ENCODE assay signal across 20 cellular contexts in genomic region chr4:10087152-10087791, GRCh38. TPM values are rescaled to one million over a fixed set of nuclear protein-coding genes. Genes with fewer than 3 reads are reported as not detected.
DNase-seq lines count a peak whose midpoint lies in the region; ATAC-seq and TF ChIP-seq lines count a peak whose summit lies in the region.
"Had no signal": no experiment of that assay in that cellular context is flagged by ENCODE, and none has a peak within 500 bp of the region (broad histone marks: within the 10 kb centered on the region; RNA-seq: fewer than 3 reads in every experiment).

No MANE protein-coding gene starts in this region.

- H3K4me3 Mint-ChIP-seq in activated T-cell treated with anti-CD3 and anti-CD28 coated beads, Interleukin-2, amount 50 U/mL, for 24 hours = no peak overlapping the region
- H3K4me3 Mint-ChIP-seq in central memory CD8-positive, alpha-beta T cell = no peak overlapping the region
- H3K4me3 Mint-ChIP-seq: stimulated activated memory B cell treated with anti-CD40 and anti-IgM and Interleukin-4, amounts not matched to agents 10 μg/mL and 1 μg/mL and 100 μg/mL, for 72 hours; type B pancreatic cell had no signal

- H3K27me3 ChIP-seq in right lobe of liver (no peaks in the 10 kb centered on the region), spleen (replicated peaks in 1 of 7) (peaks cover 0 to 13% (median 0%) of the 10 kb centered on the region in 7 donors)

- no peak overlapping the region for H3K4me3 ChIP-seq in right lobe of liver
- H3K4me3 ChIP-seq in spleen = no peak overlapping the region
- H3K4me3 ChIP-seq: A549, skin epidermis had no signal

- peak overlapping the region; percentile 73 for H3K27ac Mint-ChIP-seq in activated T-cell treated with anti-CD3 and anti-CD28 coated beads, Interleukin-2, amount 50 U/mL, for 24 hours
- peak overlapping the region; percentile 16 for H3K27ac Mint-ChIP-seq in central memory CD8-positive, alpha-beta T cell (ENCODE audit: low read depth)
- H3K27ac Mint-ChIP-seq: stimulated activated memory B cell treated with anti-CD40 and anti-IgM and Interleukin-4, amounts not matched to agents 10 μg/mL and 1 μg/mL and 100 μg/mL, for 72 hours had no signal

- no peak for DNase-seq in activated T-cell treated with anti-CD3 and anti-CD28 coated beads, Interleukin-2, amount 50 U/mL, for 24 hours
- DNase-seq in activated T-cell treated with anti-CD3 and anti-CD28 coated beads, Interleukin-2, amount 50 U/mL, for 48 hours = no peak
- DNase-seq in central memory CD8-positive, alpha-beta T cell (ENCODE audit: low spot score in 2 of 2) = no peak
- DNase-seq in right lobe of liver (peak in 2 of 3 donors; percentile 11 to 43), spleen (peak; percentile 71)
- DNase-seq: activated CD4-positive, alpha-beta T cell treated with anti-CD3 and anti-CD28 coated beads for 48 hours; EL; erythroblast; KBM-7; NCI-H1048; NCI-H526 treated with DMSO at 0.1 percent for 48 hours; T1000 had no signal

- no peak overlapping the region for H3K27ac ChIP-seq in right lobe of liver
- no peak overlapping the region for H3K27ac ChIP-seq in spleen
- H3K27ac ChIP-seq: A549, HL-60 had no signal

- peaks cover 15 to 82% (median 45%) of the 10 kb centered on the region in 4 donors for H3K36me3 ChIP-seq in right lobe of liver
- H3K36me3 ChIP-seq in spleen = peaks cover 17 to 100% (median 99%) of the 10 kb centered on the region in 6 donors

- no peaks in the 10 kb centered on the region for H3K27me3 Mint-ChIP-seq in activated T-cell treated with anti-CD3 and anti-CD28 coated beads, Interleukin-2, amount 50 U/mL, for 24 hours
- H3K27me3 Mint-ChIP-seq in central memory CD8-positive, alpha-beta T cell = no peaks in the 10 kb centered on the region
- H3K27me3 Mint-ChIP-seq: stimulated activated memory B cell treated with anti-CD40 and anti-IgM and Interleukin-4, amounts not matched to agents 10 μg/mL and 1 μg/mL and 100 μg/mL, for 72 hours; type B pancreatic cell had no signal

- no peak for ATAC-seq in central memory CD8-positive, alpha-beta T cell (replicated peaks; ENCODE audit: extremely low read depth, poor library complexity, severe bottlenecking)
- ATAC-seq in right lobe of liver = no peak
- no peak for ATAC-seq in GM18870 (IDR thresholded peaks at IDR 0.05; ENCODE audit: unreplicated experiment)
- ATAC-seq in GM18907 (IDR thresholded peaks at IDR 0.05; ENCODE audit: unreplicated experiment) = no peak
- no peak for ATAC-seq in GM18861 (IDR thresholded peaks at IDR 0.05; ENCODE audit: unreplicated experiment)
- ATAC-seq: A549; stimulated activated memory B cell treated with anti-CD40 and anti-IgM and Interleukin-4, amounts not matched to agents 10 μg/mL and 1 μg/mL and 100 μg/mL, for 72 hours had no signal

- peaks cover 17% of the 10 kb centered on the region for H3K4me1 Mint-ChIP-seq in activated T-cell treated with anti-CD3 and anti-CD28 coated beads, Interleukin-2, amount 50 U/mL, for 24 hours (ENCODE audit: low read depth)
- H3K4me1 Mint-ChIP-seq in central memory CD8-positive, alpha-beta T cell = peaks cover 17% of the 10 kb centered on the region
- H3K4me1 Mint-ChIP-seq: stimulated activated memory B cell treated with anti-CD40 and anti-IgM and Interleukin-4, amounts not matched to agents 10 μg/mL and 1 μg/mL and 100 μg/mL, for 72 hours had no signal

- intact Hi-C loops in right lobe of liver (cut with DNase I) (no loop called here), spleen (cut with DNase I; ENCODE audit: low total_unique reads) (no loop called here)

- no CpG with 5 or more reads among the region's 12 CpGs for WGBS in right lobe of liver (ENCODE audit: insufficient coverage, low coverage, low lambda C conversion rate, missing lambda C conversion rate)
- 95 to 99% (median 97%) methylated on average over 10 to 12 of the region's 12 CpGs for WGBS in spleen, 5 donors

- no peaks in the 10 kb centered on the region for H3K9me3 Mint-ChIP-seq in activated T-cell treated with anti-CD3 and anti-CD28 coated beads, Interleukin-2, amount 50 U/mL, for 24 hours
- H3K9me3 Mint-ChIP-seq in central memory CD8-positive, alpha-beta T cell = no peaks in the 10 kb centered on the region
- H3K9me3 Mint-ChIP-seq: stimulated activated memory B cell treated with anti-CD40 and anti-IgM and Interleukin-4, amounts not matched to agents 10 μg/mL and 1 μg/mL and 100 μg/mL, for 72 hours; type B pancreatic cell had no signal

- H3K36me3 Mint-ChIP-seq in activated T-cell treated with anti-CD3 and anti-CD28 coated beads, Interleukin-2, amount 50 U/mL, for 24 hours (ENCODE audit: low read depth) = peaks cover 100% of the 10 kb centered on the region
- peaks cover 78% of the 10 kb centered on the region for H3K36me3 Mint-ChIP-seq in central memory CD8-positive, alpha-beta T cell (ENCODE audit: insufficient read depth)

- TF ChIP-seq CTCF in right lobe of liver (IDR thresholded peaks at IDR 0.05) = no peak
- no peak for TF ChIP-seq CTCF in spleen (IDR thresholded peaks at IDR 0.05 in 8 of 11, conservative IDR thresholded peaks at IDR 0.05 in 3 of 11)

- H3K9me3 ChIP-seq in right lobe of liver (no peaks in the 10 kb centered on the region), spleen (no peaks in the 10 kb centered on the region)
- H3K9me3 ChIP-seq: A549 had no signal

- TF ChIP-seq POLR2A in right lobe of liver (IDR thresholded peaks at IDR 0.05) (no peak), spleen (IDR thresholded peaks at IDR 0.05) (no peak)

- H3K4me1 ChIP-seq in right lobe of liver (peaks cover 0 to 14% (median 0%) of the 10 kb centered on the region in 4 donors), spleen (peaks cover 5 to 36% (median 16%) of the 10 kb centered on the region in 6 donors)
- H3K4me1 ChIP-seq: A549 had no signal

RNA-seq across cellular contexts. Expression of gene WDR1, which starts 29.3 kb away (rescaled TPM):
- total RNA-seq in right lobe of liver (100 to 1,000 TPM in 1 of 6 experiments, 10 to 100 TPM in 5; 65.1 to 149 (median 76.4) TPM), spleen (100 to 1,000 TPM; 124 to 377 (median 192) TPM)
- 100 to 1,000 TPM in 1 of 3 donors, 10 to 100 TPM in 2; 56.6 to 105 (median 84.0) TPM for polyA plus RNA-seq in spleen

Comparison
In these comparisons a context has a peak if more than half of its experiments do, and no peak if none do; other contexts are left out.
1. DNase-seq: peak in right lobe of liver (2 of 3) and spleen (single experiment); none in activated T-cell treated with anti-CD3 and anti-CD28 coated beads, Interleukin-2, amount 50 U/mL, for 24 hours (single experiment), activated T-cell treated with anti-CD3 and anti-CD28 coated beads, Interleukin-2, amount 50 U/mL, for 48 hours (0 of 2) and central memory CD8-positive, alpha-beta T cell (0 of 2).